ENCODE assay signal across 25 cellular contexts in the genomic region with DNA sequence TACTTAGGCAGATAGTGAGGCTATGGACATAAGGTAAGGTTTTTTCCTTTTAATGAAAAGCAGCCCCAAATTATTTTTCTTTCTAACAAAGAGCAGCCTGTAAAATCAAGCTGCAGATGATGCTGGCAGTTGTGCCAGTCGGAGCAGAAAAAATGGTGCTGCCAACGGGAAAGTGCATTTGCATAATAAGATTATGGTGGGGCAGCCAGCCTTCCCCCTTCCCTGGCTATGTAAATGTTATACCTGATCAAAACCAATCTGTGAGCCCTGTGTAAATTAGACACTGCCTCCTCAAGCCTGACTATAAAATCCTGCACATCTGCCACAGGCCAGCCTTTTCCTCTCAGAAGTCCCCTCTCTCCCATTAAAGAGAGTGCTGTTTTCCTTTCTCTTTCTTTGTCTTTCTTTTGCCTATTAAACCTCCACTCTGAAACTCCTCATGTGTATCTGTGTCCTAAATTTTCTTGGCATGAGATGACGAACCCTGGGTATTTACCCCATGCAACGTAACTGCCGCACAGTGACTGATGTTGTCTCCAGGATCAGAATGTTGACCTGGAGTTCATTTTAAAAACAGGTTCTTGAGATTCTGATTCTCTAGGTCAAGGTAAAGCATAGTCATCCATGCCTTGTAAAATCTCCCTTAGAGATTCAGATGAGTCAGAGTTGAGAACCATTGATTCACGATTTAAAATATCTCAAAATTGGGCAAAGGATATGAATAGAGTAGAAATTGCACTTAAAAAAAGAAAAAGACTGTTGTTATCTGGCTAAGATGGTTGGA.
DNase-seq lines count a peak whose midpoint lies in the region; ATAC-seq and TF ChIP-seq lines count a peak whose summit lies in the region.
"Had no signal": no experiment of that assay in that cellular context is flagged by ENCODE, and none has a peak within 500 bp of the region (broad histone marks: within the 10 kb centered on the region; RNA-seq: fewer than 3 reads in every experiment).

No MANE protein-coding gene starts in this region.

- H3K36me3 ChIP-seq in RWPE2 (ENCODE audit: low read depth) (no peaks in the 10 kb centered on the region), uterus (no peaks in the 10 kb centered on the region)
- H3K36me3 ChIP-seq: BLaER1 treated with 17β-estradiol and CSF1 and Interleukin-3, amounts not matched to agents 10 nM and 100 nM; right lobe of liver; stomach; transverse colon had no signal

- H3K27me3 ChIP-seq in RWPE2 (ENCODE audit: insufficient read depth, poor library complexity, severe bottlenecking): peaks cover 3% of the 10 kb centered on the region
- H3K27me3 ChIP-seq in uterus: no peaks in the 10 kb centered on the region
- H3K27me3 ChIP-seq: BLaER1 treated with 17β-estradiol and CSF1 and Interleukin-3, amounts not matched to agents 10 nM and 100 nM; right lobe of liver; transverse colon had no signal

- TF ChIP-seq CTCF in RWPE2 (IDR thresholded peaks at IDR 0.05; ENCODE audit: poor library complexity, severe bottlenecking) (no peak), uterus (IDR thresholded peaks at IDR 0.05) (no peak)

- no peak for TF ChIP-seq POLR2A in uterus (IDR thresholded peaks at IDR 0.05)

- H3K27ac ChIP-seq in RWPE2 (ENCODE audit: poor library complexity, severe bottlenecking) (no peak overlapping the region), uterus (no peak overlapping the region)
- H3K27ac ChIP-seq: BLaER1 treated with 17β-estradiol and CSF1 and Interleukin-3, amounts not matched to agents 10 nM and 100 nM; right lobe of liver; stomach; transverse colon had no signal

- H3K9me3 ChIP-seq in RWPE2 (ENCODE audit: severe bottlenecking) (no peaks in the 10 kb centered on the region), uterus (no peaks in the 10 kb centered on the region)
- H3K9me3 ChIP-seq: right lobe of liver, stomach, transverse colon had no signal

- DNase-seq in D341Med (ENCODE audit: low spot score) (peak; percentile 64), NCI-H1105 treated with DMSO at 0.1 percent for 48 hours (lab: John Stamatoyannopoulos, UW) (peak; percentile 21), RWPE2 (ENCODE audit: low spot score) (no peak), medulla oblongata (ENCODE audit: extremely low spot score) (peak; percentile 4), uterus (no peak)
- DNase-seq in stimulated activated naive CD4-positive, alpha-beta T cell treated with Interleukin-2 at 50 U/mL for 16 hours (lab: John Stamatoyannopoulos, UW): no peak
- no peak for DNase-seq in activated CD4-positive, alpha-beta T cell treated with anti-CD3 and anti-CD28 coated beads for 1 hour
- DNase-seq: ACHN; activated CD4-positive, alpha-beta memory T cell treated with anti-CD3 and anti-CD28 coated beads for 36 hours; activated CD4-positive, CD25-positive, alpha-beta regulatory T cell; activated effector memory CD4-positive, alpha-beta T cell treated with Interleukin-2 at 50 U/mL for 16 hours; activated naive CD8-positive, alpha-beta T cell treated with anti-CD3 and anti-CD28 coated beads, Interleukin-2, amount 10 ng/mL, durations not matched to agents 7 days and 5 days; effector memory CD4-positive, alpha-beta T cell; EL; GOT3; left cardiac atrium; midbrain; natural killer cell; NCI-H446 treated with DMSO at 0.1 percent for 48 hours; right lobe of liver; stomach; T1000; transverse colon had no signal

- no peaks in the 10 kb centered on the region for H3K4me1 ChIP-seq in RWPE2 (ENCODE audit: insufficient read depth, poor library complexity, severe bottlenecking)
- H3K4me1 ChIP-seq in uterus: no peaks in the 10 kb centered on the region
- H3K4me1 ChIP-seq: BLaER1 treated with 17β-estradiol and CSF1 and Interleukin-3, amounts not matched to agents 10 nM and 100 nM; right lobe of liver; stomach; transverse colon had no signal

- ATAC-seq in RWPE2 (ENCODE audit: low read depth) (peak; percentile 63), GM18861 (IDR thresholded peaks at IDR 0.05; ENCODE audit: unreplicated experiment) (no peak)
- ATAC-seq: left cardiac atrium, natural killer cell, right lobe of liver had no signal

- intact Hi-C loops in uterus (cut with DNase I; ENCODE audit: low total_unique reads): no loop called here

- no peak overlapping the region for H3K4me3 ChIP-seq in RWPE2 (ENCODE audit: severe bottlenecking)
- no peak overlapping the region for H3K4me3 ChIP-seq in uterus
- H3K4me3 ChIP-seq: BLaER1 treated with 17β-estradiol and CSF1 and Interleukin-3, amounts not matched to agents 10 nM and 100 nM; right lobe of liver; stomach; transverse colon had no signal

Comparison
In these comparisons a context has a peak if more than half of its experiments do, and no peak if none do; other contexts are left out.
1. DNase-seq: peak in D341Med (single experiment), NCI-H1105 treated with DMSO at 0.1 percent for 48 hours (single experiment) and medulla oblongata (single experiment); none in RWPE2 (single experiment), stimulated activated naive CD4-positive, alpha-beta T cell treated with Interleukin-2 at 50 U/mL for 16 hours (single experiment), uterus (0 of 2) and activated CD4-positive, alpha-beta T cell treated with anti-CD3 and anti-CD28 coated beads for 1 hour (single experiment).